Comparison of ENCODE assay signal across 9 cellular contexts in the genomic region with DNA sequence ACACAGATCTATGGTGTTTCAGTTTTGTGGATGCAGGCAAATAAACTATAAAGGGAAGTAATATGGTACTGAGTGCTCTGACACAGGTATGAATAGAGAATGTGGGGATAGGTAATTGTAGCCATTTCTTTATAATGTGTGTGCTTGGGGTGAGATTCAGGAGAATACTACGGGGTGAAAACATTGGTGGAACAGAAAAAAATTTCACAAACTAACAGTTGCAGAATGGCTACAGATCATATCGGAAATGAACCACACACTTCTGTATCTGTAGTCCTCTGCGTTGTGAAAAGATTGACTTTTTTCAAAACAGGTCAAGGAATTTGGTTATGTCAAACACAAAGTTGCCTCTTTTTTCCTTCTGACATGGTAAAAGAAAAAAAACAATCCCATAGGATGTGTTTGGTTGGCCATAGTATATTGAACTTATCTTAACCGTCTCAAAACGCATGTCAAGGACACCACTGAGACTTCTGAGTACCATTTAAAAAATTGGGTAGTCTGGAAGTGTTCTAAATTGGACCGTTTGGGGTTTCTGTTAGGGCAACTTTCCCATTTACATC. TPM values are rescaled to one million over a fixed set of nuclear protein-coding genes. Genes with fewer than 3 reads are reported as not detected.
DNase-seq lines count a peak whose midpoint lies in the region; ATAC-seq and TF ChIP-seq lines count a peak whose summit lies in the region.
"Had no signal": no experiment of that assay in that cellular context is flagged by ENCODE, and none has a peak within 500 bp of the region (broad histone marks: within the 10 kb centered on the region; RNA-seq: fewer than 3 reads in every experiment).

No MANE protein-coding gene starts in this region.

- H3K27me3 Mint-ChIP-seq in endothelial cell (ENCODE audit: unreplicated experiment) (peaks cover 1% of the 10 kb centered on the region), progenitor cell of endocrine pancreas (peaks cover 6% of the 10 kb centered on the region)

- no peaks in the 10 kb centered on the region for H3K9me3 ChIP-seq in body of pancreas

- H3K4me3 Mint-ChIP-seq in endothelial cell (ENCODE audit: unreplicated experiment) (peak overlapping the region; percentile 94), progenitor cell of endocrine pancreas (ENCODE audit: low read depth) (peak overlapping the region; percentile 93)

- in situ Hi-C loops in G401 (cut with HindIII; ENCODE audit: low sequenced_read_pairs) = no loop called here

- H3K4me1 Mint-ChIP-seq in endothelial cell (ENCODE audit: unreplicated experiment) (peaks cover 11% of the 10 kb centered on the region), progenitor cell of endocrine pancreas (ENCODE audit: low read depth) (peaks cover 39% of the 10 kb centered on the region)

- peak; percentile 24 for DNase-seq in G401 (ENCODE audit: low spot score)
- DNase-seq in NB4 (ENCODE audit: low read depth) = no peak
- DNase-seq in endothelial cell (ENCODE audit: low spot score) = no peak
- DNase-seq in progenitor cell of endocrine pancreas (ENCODE audit: low spot score, unreplicated experiment) = no peak
- no peak for DNase-seq in mucosa of gallbladder (ENCODE audit: low spot score)
- no peak for DNase-seq in NCI-H446 treated with DMSO at 0.1 percent for 48 hours (lab: John Stamatoyannopoulos, UW)
- DNase-seq in body of pancreas = no peak
- DNase-seq in NCI-H1436 (lab: John Stamatoyannopoulos, UW) = no peak
- DNase-seq: NCI-H1105 had no signal

- H3K27me3 ChIP-seq in body of pancreas = no peaks in the 10 kb centered on the region

- no peak for ATAC-seq in body of pancreas

- H3K9me3 Mint-ChIP-seq in endothelial cell (ENCODE audit: unreplicated experiment) (no peaks in the 10 kb centered on the region), progenitor cell of endocrine pancreas (ENCODE audit: low read depth) (no peaks in the 10 kb centered on the region)

- intact Hi-C loops in body of pancreas (cut with DNase I) = no loop called here

- H3K27ac Mint-ChIP-seq in endothelial cell (ENCODE audit: unreplicated experiment) = peak overlapping the region; percentile 51
- peak overlapping the region; percentile 44 for H3K27ac Mint-ChIP-seq in progenitor cell of endocrine pancreas

- no peaks in the 10 kb centered on the region for H3K36me3 ChIP-seq in body of pancreas (replicated peaks in 1 of 2; ENCODE audit: insufficient read depth in 1 of 2, low read depth in 2 of 2)

- H3K36me3 Mint-ChIP-seq in endothelial cell (ENCODE audit: low read depth, unreplicated experiment) = no peaks in the 10 kb centered on the region
- H3K36me3 Mint-ChIP-seq in progenitor cell of endocrine pancreas (ENCODE audit: insufficient read depth) = peaks cover 2% of the 10 kb centered on the region

- no peak for TF ChIP-seq CTCF in NB4 (IDR thresholded peaks at IDR 0.05; ENCODE audit: low read depth, low read length)
- no peak for TF ChIP-seq CTCF in endothelial cell (IDR thresholded peaks at IDR 0.05; ENCODE audit: unreplicated experiment)
- no peak for TF ChIP-seq CTCF in progenitor cell of endocrine pancreas (IDR thresholded peaks at IDR 0.05; ENCODE audit: unreplicated experiment)
- no peak for TF ChIP-seq CTCF in body of pancreas (IDR thresholded peaks at IDR 0.05)

- H3K4me3 ChIP-seq in NB4 (ENCODE audit: low read depth, low read length) = peak overlapping the region; percentile 99
- H3K4me3 ChIP-seq in body of pancreas = no peak overlapping the region

- no peak overlapping the region for H3K27ac ChIP-seq in body of pancreas

- no peak for TF ChIP-seq POLR2A in NB4 (IDR thresholded peaks at IDR 0.05; ENCODE audit: extremely low read depth, insufficient read length)
- TF ChIP-seq POLR2A in body of pancreas (IDR thresholded peaks at IDR 0.05) = no peak

- 56 to 61% methylated on average over 6 of the region's 6 CpGs for WGBS in body of pancreas, 2 donors

- peaks cover 28% of the 10 kb centered on the region for H3K4me1 ChIP-seq in body of pancreas

RNA-seq across cellular contexts. Expression of gene CDC73, which starts 1.1 kb away (rescaled TPM):
- total RNA-seq in G401 (2014; rRNA removed; shearing (Covaris generic)) = 15.2 and 16.9 TPM in 2 replicates
- total RNA-seq in endothelial cell (ENCODE audit: unreplicated experiment) (45.2 TPM), progenitor cell of endocrine pancreas (62.7 and 64.0 TPM in 2 replicates), mucosa of gallbladder (54.6 TPM), body of pancreas (10 to 100 TPM; 22.6 to 37.9 TPM)

RNA-seq across cellular contexts. Expression of gene GLRX2, which starts 15.5 kb away (rescaled TPM):
- total RNA-seq in G401 (2014; rRNA removed; shearing (Covaris generic)) = 16.9 and 19.5 TPM in 2 replicates
- total RNA-seq in endothelial cell (ENCODE audit: unreplicated experiment) (11.0 TPM), progenitor cell of endocrine pancreas (8.5 TPM in 2 replicates), mucosa of gallbladder (21.4 TPM), body of pancreas (1 to 10 TPM; 1.3 to 2.6 TPM)
